Comparison of ENCODE assay signal across 21 cellular contexts in the genomic region with DNA sequence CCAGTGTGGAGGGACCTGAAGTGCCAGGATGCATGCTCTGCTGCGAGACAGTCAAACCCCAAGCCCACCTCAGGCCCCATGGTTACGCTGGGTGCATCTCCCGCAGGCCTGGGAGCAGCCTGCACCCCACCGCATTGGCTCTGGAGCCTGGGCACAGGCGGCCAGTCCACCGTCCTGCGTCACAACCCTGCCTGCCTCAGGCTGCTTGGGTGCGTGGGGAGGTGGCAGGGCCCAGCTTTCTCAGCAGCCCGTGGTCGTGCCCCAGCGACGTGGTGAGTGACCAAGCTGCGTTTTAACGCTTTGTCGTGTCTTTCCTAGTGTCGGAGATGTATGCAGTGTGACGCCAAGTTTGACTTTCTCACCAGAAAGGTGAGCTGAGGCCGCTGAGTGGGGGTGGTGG. TPM values are rescaled to one million over a fixed set of nuclear protein-coding genes. Genes with fewer than 3 reads are reported as not detected.
DNase-seq lines count a peak whose midpoint lies in the region; ATAC-seq and TF ChIP-seq lines count a peak whose summit lies in the region.
"Had no signal": no experiment of that assay in that cellular context is flagged by ENCODE, and none has a peak within 500 bp of the region (broad histone marks: within the 10 kb centered on the region; RNA-seq: fewer than 3 reads in every experiment).

No MANE protein-coding gene starts in this region.

- no peak overlapping the region for H3K4me3 ChIP-seq in dorsolateral prefrontal cortex
- H3K4me3 ChIP-seq: MG63, SJSA1 had no signal

- no peaks in the 10 kb centered on the region for H3K27me3 Mint-ChIP-seq in nephron progenitor cell (ENCODE audit: low read depth, poor library complexity)
- H3K27me3 Mint-ChIP-seq: B cell had no signal

- peak overlapping the region in 50 of 59 donors; percentile 4 to 99 (median 87) for H3K27ac ChIP-seq in dorsolateral prefrontal cortex
- H3K27ac ChIP-seq: SJSA1 had no signal

- peaks cover 11% of the 10 kb centered on the region for H3K4me1 Mint-ChIP-seq in nephron progenitor cell
- H3K4me1 Mint-ChIP-seq: B cell had no signal

- no peaks in the 10 kb centered on the region for H3K9me3 Mint-ChIP-seq in nephron progenitor cell
- H3K9me3 Mint-ChIP-seq: H9 had no signal

- DNase-seq in left ventricle myocardium superior (peak; percentile 16), left cardiac atrium (no peak), dorsolateral prefrontal cortex (no peak), nephron progenitor cell (no peak), NCI-H1092 treated with DMSO at 0.1 percent for 48 hours (lab: John Stamatoyannopoulos, UW) (no peak)
- DNase-seq: Calu3; DMS79 treated with DMSO at 0.1 percent for 48 hours; H9; KBM-7; MG63; NCI-H2029; NCI-H446; NCI-H524 treated with DMSO at 0.1 percent for 48 hours; NCI-H774; NK-92 treated with Interleukin-12 subunit alpha and Interleukin-12 subunit beta, amount 100 ng/mL, for 24 hours; PC-3 had no signal

- no peak for ATAC-seq in left ventricle myocardium superior
- no peak for ATAC-seq in left cardiac atrium
- ATAC-seq in GM18519 (IDR thresholded peaks at IDR 0.05; ENCODE audit: low FRiP score, unreplicated experiment): no peak
- no peak for ATAC-seq in HG03175 (IDR thresholded peaks at IDR 0.05; ENCODE audit: unreplicated experiment)
- ATAC-seq: PC-3, Right ventricle myocardium inferior had no signal

- TF ChIP-seq CTCF in dorsolateral prefrontal cortex (IDR thresholded peaks at IDR 0.05 in 54 of 56, conservative IDR thresholded peaks at IDR 0.05 in 2 of 56; ENCODE audit: low read depth in 1 of 56, partially characterized antibody in 56 of 56) (no peak), nephron progenitor cell (IDR thresholded peaks at IDR 0.05) (no peak)

- no peaks in the 10 kb centered on the region for H3K27me3 ChIP-seq in dorsolateral prefrontal cortex
- H3K27me3 ChIP-seq: MG63, SJSA1 had no signal

- no peak overlapping the region for H3K4me3 Mint-ChIP-seq in nephron progenitor cell
- H3K4me3 Mint-ChIP-seq: B cell, H9 had no signal

- peaks cover 16% of the 10 kb centered on the region for H3K36me3 Mint-ChIP-seq in nephron progenitor cell (ENCODE audit: low read depth)

- intact Hi-C loops in left ventricle myocardium superior (cut with micrococcal nuclease) (no loop called here), left cardiac atrium (cut with DNase I) (no loop called here), dorsolateral prefrontal cortex (cut with DNase I) (loop anchor here in 1 of 2 donors (5.0 kb wide), 1 partner anchor 121 kb away; the partner anchor contains the start of gene PPP1R13B)

- H3K27ac Mint-ChIP-seq in nephron progenitor cell: peak overlapping the region; percentile 36
- H3K27ac Mint-ChIP-seq: B cell had no signal

RNA-seq across cellular contexts. Expression of gene ZFYVE21, which starts 10.9 kb away (rescaled TPM):
- total RNA-seq in left ventricle myocardium superior: 53.1 TPM
- total RNA-seq in left cardiac atrium: 10 to 100 TPM; 47.0 to 48.7 TPM
- total RNA-seq in dorsolateral prefrontal cortex: 100 to 1,000 TPM in 87 of 120 experiments, 10 to 100 TPM in 33; 71.0 to 188 (median 111) TPM

RNA-seq across cellular contexts. Expression of gene XRCC3, which starts 11.2 kb away (rescaled TPM):
- total RNA-seq in left ventricle myocardium superior (2.7 TPM), left cardiac atrium (1 to 10 TPM; 3.8 to 4.4 TPM), dorsolateral prefrontal cortex (10 to 100 TPM in 58 of 120 experiments, 1 to 10 TPM in 62; 4.7 to 19.1 (median 9.9) TPM)
